In genomic region chr17:30805944-30806456, GRCh38 we compare ENCODE assay signal across 1 cellular context.
TF ChIP-seq lines count a peak whose summit lies in the region.

No MANE protein-coding gene starts in this region.

TF ChIP-seq in HepG2, 621 proteins besides CTCF, POLR2A, EP300 and RAD21 (continued from another document):
- TF ChIP-seq FOXP4 (CRISPR knock-in tag; IDR thresholded peaks at IDR 0.05) = no peak
- TF ChIP-seq KMT2B (CRISPR knock-in tag; IDR thresholded peaks at IDR 0.05) = no peak
- TF ChIP-seq SNAI1 (CRISPR knock-in tag; IDR thresholded peaks at IDR 0.05; ENCODE audit: borderline replicate concordance) = no peak
- no peak for TF ChIP-seq RERE (CRISPR knock-in tag; IDR thresholded peaks at IDR 0.05; ENCODE audit: low read depth)
TF ChIP-seq in HepG2: peak in this region for 0.
